ENCODE assay signal across 8 cellular contexts in genomic region chr10:124530215-124530665, GRCh38.
DNase-seq lines count a peak whose midpoint lies in the region; ATAC-seq and TF ChIP-seq lines count a peak whose summit lies in the region.

No MANE protein-coding gene starts in this region.

- H3K9me3 ChIP-seq in H9 (ENCODE audit: control insufficient read depth, low read depth, low read length) (no peaks in the 10 kb centered on the region), Loucy (ENCODE audit: insufficient read depth, low read depth, low read length) (no peaks in the 10 kb centered on the region), heart right ventricle (no peaks in the 10 kb centered on the region)

- peak; percentile 86 for DNase-seq in GM12865 (ENCODE audit: low read depth)
- DNase-seq in H9, result peak; percentile 89
- DNase-seq in T follicular helper cell (ENCODE audit: low read depth), result peak; percentile 78
- DNase-seq in activated naive CD8-positive, alpha-beta T cell treated with anti-CD3 and anti-CD28 coated beads, Interleukin-2, amount 50 U/mL, for 16 hours (ENCODE audit: low read depth, low spot score), result peak; percentile 59
- peak; percentile 87 to 90 for DNase-seq in heart right ventricle
- DNase-seq in retina, result peak; percentile 84
- DNase-seq in cortex of kidney (lab: John Stamatoyannopoulos, UW), result no peak

- peak; percentile 96 for TF ChIP-seq CTCF in GM12865 (IDR thresholded peaks at IDR 0.05; ENCODE audit: insufficient read depth, low read depth, low read length, missing control alignments)
- peak; percentile 89 for TF ChIP-seq CTCF in H9 (conservative IDR thresholded peaks at IDR 0.05)
- TF ChIP-seq CTCF in Loucy (conservative IDR thresholded peaks at IDR 0.05; ENCODE audit: low read length), result peak; percentile 83
- TF ChIP-seq CTCF in heart right ventricle (IDR thresholded peaks at IDR 0.05), result peak; percentile 84 to 92 (median 89)

- H2AFZ ChIP-seq in H9 (ENCODE audit: low read length) (no peak overlapping the region), Loucy (ENCODE audit: low read length) (no peak overlapping the region)

- peaks cover 3% of the 10 kb centered on the region for H4K20me1 ChIP-seq in H9 (ENCODE audit: control insufficient read depth, insufficient read depth, insufficient read length)
- H4K20me1 ChIP-seq in Loucy (ENCODE audit: insufficient read depth, low read length, poor library complexity, severe bottlenecking), result no peaks in the 10 kb centered on the region

- peak; percentile 75 to 91 (median 84) for ATAC-seq in heart right ventricle

- H3K4me1 ChIP-seq in H9 (ENCODE audit: insufficient read depth, low read length), result peaks cover 2% of the 10 kb centered on the region; the same call in 1 of the 2 replicates
- H3K4me1 ChIP-seq in Loucy (ENCODE audit: insufficient read depth, low read length, poor library complexity, severe bottlenecking), result no peaks in the 10 kb centered on the region
- peaks cover 0 to 24% (median 6%) of the 10 kb centered on the region in 9 donors for H3K4me1 ChIP-seq in heart right ventricle

- H3K27ac ChIP-seq in H9 (ENCODE audit: insufficient read length, low read depth, low read length) (no peak overlapping the region), heart right ventricle (no peak overlapping the region)

- H3K36me3 ChIP-seq in Loucy (ENCODE audit: insufficient read depth, low read length) (no peaks in the 10 kb centered on the region), heart right ventricle (no peaks in the 10 kb centered on the region)

- no peak overlapping the region for H3K23ac ChIP-seq in H9 (ENCODE audit: insufficient read length, low read depth, low read length)

- no peak overlapping the region for H3K56ac ChIP-seq in H9 (ENCODE audit: insufficient read length, low read depth, low read length)

- no peaks in the 10 kb centered on the region; the same call in 1 of the 2 replicates for H3K27me3 Mint-ChIP-seq in H9 (ENCODE audit: low read depth)

- no peak overlapping the region for H2BK120ac ChIP-seq in H9 (ENCODE audit: low read depth, low read length, poor library complexity, severe bottlenecking)

- H3K4me2 ChIP-seq in H9 (ENCODE audit: insufficient read depth, insufficient read length, low read length) (no peak overlapping the region), Loucy (ENCODE audit: low read depth, low read length, poor library complexity, severe bottlenecking) (no peak overlapping the region)

- peak overlapping the region in 1 of 3 experiments; percentile 68; a peak in 1 of 7 replicates for H3K27ac Mint-ChIP-seq in H9

- no peak overlapping the region for H3T11ph ChIP-seq in H9 (ENCODE audit: low read length)

- H3K79me2 ChIP-seq in H9 (ENCODE audit: insufficient read depth, low read length) (no peaks in the 10 kb centered on the region), Loucy (ENCODE audit: insufficient read depth, low read length) (no peaks in the 10 kb centered on the region)

- H3K4me3 Mint-ChIP-seq in H9, result no peak overlapping the region

- no peak overlapping the region for H3K18ac ChIP-seq in H9 (ENCODE audit: insufficient read length, low read depth, low read length)

- H2BK12ac ChIP-seq in H9 (ENCODE audit: insufficient read length, low read depth, low read length), result no peak overlapping the region

- intact Hi-C loops in heart right ventricle (cut with DNase I), result loop anchor here (1.0 to 10.0 kb wide), 7 partner anchors 215 to 297 kb away; partner anchors contain the start of gene FAM53B (in 1 of the 10)

- no peaks in the 10 kb centered on the region for H3F3A ChIP-seq in Loucy (ENCODE audit: low read depth)

- no peak overlapping the region for H2BK5ac ChIP-seq in H9 (ENCODE audit: insufficient read length, low read length)

- H3K9ac ChIP-seq in H9 (ENCODE audit: extremely low read depth, insufficient read length, low read length) (no peak overlapping the region), Loucy (ENCODE audit: low read depth, low read length, poor library complexity, severe bottlenecking) (no peak overlapping the region)

- H3K36me3 Mint-ChIP-seq in H9 (ENCODE audit: insufficient read depth in 1 of 3, low read depth in 3 of 3), result no peaks in the 10 kb centered on the region

- no peak overlapping the region for H2AK5ac ChIP-seq in H9 (ENCODE audit: insufficient read length, low read length)

- no peak overlapping the region for H2BK15ac ChIP-seq in H9 (ENCODE audit: low read depth, low read length)

- no peak overlapping the region for H2BK20ac ChIP-seq in H9 (ENCODE audit: low read depth, low read length, poor library complexity, severe bottlenecking)

- H3K9me3 Mint-ChIP-seq in H9, result no peaks in the 10 kb centered on the region

- H3K14ac ChIP-seq in H9 (ENCODE audit: insufficient read depth, low read length), result no peak overlapping the region

- no peak overlapping the region for H4K91ac ChIP-seq in H9 (ENCODE audit: insufficient read length, low read depth, low read length)

- no peak overlapping the region for H3K4ac ChIP-seq in H9 (ENCODE audit: low read depth, low read length)

- WGBS in H9 (ENCODE audit: extremely low coverage, insufficient read length, low lambda C conversion rate), result no CpG with 5 or more reads among the region's 18 CpGs
- WGBS in heart right ventricle, 2 donors, result 12% methylated on average over 18 of the region's 18 CpGs

- H3K27me3 ChIP-seq in H9 (ENCODE audit: insufficient read depth, low read length) (no peaks in the 10 kb centered on the region), Loucy (ENCODE audit: insufficient read depth, low read length, poor library complexity, severe bottlenecking) (no peaks in the 10 kb centered on the region), heart right ventricle (no peaks in the 10 kb centered on the region)

- H4K5ac ChIP-seq in H9 (ENCODE audit: insufficient read length, low read depth, low read length), result no peak overlapping the region

- H3K23me2 ChIP-seq in H9 (ENCODE audit: insufficient read length, low read depth, low read length, poor library complexity, severe bottlenecking), result no peaks in the 10 kb centered on the region

- H3K79me1 ChIP-seq in H9 (ENCODE audit: insufficient read depth, low read depth, low read length, poor library complexity, severe bottlenecking), result no peaks in the 10 kb centered on the region

- H4K8ac ChIP-seq in H9 (replicated peaks; ENCODE audit: insufficient read length, low read depth, low read length), result no peak overlapping the region

- no peaks in the 10 kb centered on the region for H3K9me2 ChIP-seq in Loucy (replicated peaks; ENCODE audit: low read depth, low read length)

- H3K4me1 Mint-ChIP-seq in H9, result peaks cover 11 to 24% of the 10 kb centered on the region in 2 experiments

- H3K4me3 ChIP-seq in GM12865 (ENCODE audit: low read depth, low read length), result no peak overlapping the region
- H3K4me3 ChIP-seq in Loucy (ENCODE audit: low read length, poor library complexity, severe bottlenecking), result no peak overlapping the region
- no peak overlapping the region for H3K4me3 ChIP-seq in heart right ventricle
